Comparison of ENCODE assay signal across 11 cellular contexts in the genomic region with DNA sequence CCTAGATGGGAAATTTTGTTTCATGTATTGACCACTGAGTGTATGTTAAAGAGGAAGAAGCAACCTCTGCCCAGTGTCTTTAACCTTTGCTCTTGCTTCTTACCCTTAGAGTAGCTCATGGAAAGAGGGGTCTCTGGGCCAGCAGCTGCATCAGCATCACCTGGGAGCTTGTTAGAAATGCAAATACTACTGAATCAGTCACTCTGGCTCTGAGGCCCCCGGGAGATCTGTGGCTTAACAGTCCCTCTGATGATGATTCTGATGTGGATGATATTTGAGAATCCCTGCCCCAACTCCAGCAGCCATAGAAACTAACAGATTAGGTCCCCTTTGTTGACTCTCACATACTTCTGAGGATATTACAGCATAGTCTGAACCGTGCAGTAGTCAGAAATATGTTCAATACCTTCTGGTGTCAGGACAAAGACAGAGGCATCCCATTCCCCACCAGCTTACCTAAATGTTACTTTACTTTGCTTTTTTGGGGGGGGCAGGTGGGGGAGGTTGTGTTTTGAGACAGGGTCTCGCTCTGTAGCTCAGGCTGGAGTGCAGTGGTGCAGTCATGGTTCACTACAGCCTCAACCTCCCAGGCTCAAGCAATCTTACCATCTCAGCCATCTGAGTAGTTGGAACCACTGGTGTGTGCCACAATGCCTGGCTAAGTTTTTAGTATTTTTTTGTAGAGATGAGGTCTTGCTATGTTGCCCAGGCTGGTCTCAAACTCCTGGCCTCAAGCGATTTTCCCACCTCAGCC.
DNase-seq lines count a peak whose midpoint lies in the region; ATAC-seq and TF ChIP-seq lines count a peak whose summit lies in the region.
"Had no signal": no experiment of that assay in that cellular context is flagged by ENCODE, and none has a peak within 500 bp of the region (broad histone marks: within the 10 kb centered on the region; RNA-seq: fewer than 3 reads in every experiment).

No MANE protein-coding gene starts in this region.

- TF ChIP-seq CTCF in DND-41 (IDR thresholded peaks at IDR 0.05; ENCODE audit: borderline replicate concordance, extremely low read depth, low read length, poor library complexity, severe bottlenecking) (no peak), neural progenitor cell (IDR thresholded peaks at IDR 0.05) (no peak), osteocyte (IDR thresholded peaks at IDR 0.05) (no peak)

- H3K27me3 Mint-ChIP-seq in activated naive CD8-positive, alpha-beta T cell treated with anti-CD3 and anti-CD28 coated beads, Interleukin-2, amount 50 U/mL, for 24 hours: no peaks in the 10 kb centered on the region
- H3K27me3 Mint-ChIP-seq in neural progenitor cell (ENCODE audit: insufficient read depth, low read depth) (peaks cover 3% of the 10 kb centered on the region), osteocyte (ENCODE audit: unreplicated experiment) (no peaks in the 10 kb centered on the region)

- no peaks in the 10 kb centered on the region for H3K36me3 Mint-ChIP-seq in activated naive CD8-positive, alpha-beta T cell treated with anti-CD3 and anti-CD28 coated beads, Interleukin-2, amount 50 U/mL, for 24 hours (ENCODE audit: low read depth)
- H3K36me3 Mint-ChIP-seq in neural progenitor cell: peaks cover 5% of the 10 kb centered on the region
- H3K36me3 Mint-ChIP-seq in osteocyte (ENCODE audit: unreplicated experiment): no peaks in the 10 kb centered on the region

- DNase-seq in DND-41 (peak; percentile 73), neural progenitor cell (ENCODE audit: low spot score) (no peak), osteocyte (ENCODE audit: extremely low spot score, unreplicated experiment) (no peak)
- no peak for DNase-seq in activated naive CD8-positive, alpha-beta T cell treated with anti-CD3 and anti-CD28 coated beads, Interleukin-2, amount 50 U/mL, for 24 hours
- DNase-seq in stimulated activated CD4-positive, alpha-beta T cell treated with anti-CD3 and anti-CD28 coated beads, Interleukin-15, amount 100 ng/mL, for 24 hours: no peak
- DNase-seq: activated T-cell treated with anti-CD3 and anti-CD28 coated beads, Interleukin-2, amount 50 U/mL, for 48 hours; DMS53; spleen had no signal

- no peaks in the 10 kb centered on the region for H3K27me3 ChIP-seq in DND-41 (ENCODE audit: insufficient read depth, low read length, poor library complexity)
- H3K27me3 ChIP-seq in HUES48 (ENCODE audit: control insufficient read depth, insufficient read depth, low read length): no peaks in the 10 kb centered on the region
- no peaks in the 10 kb centered on the region for H3K27me3 ChIP-seq in neural progenitor cell
- H3K27me3 ChIP-seq: spleen had no signal

- H2AFZ ChIP-seq in DND-41 (ENCODE audit: low read depth, low read length) (no peak overlapping the region), neural progenitor cell (replicated peaks) (no peak overlapping the region)

- H4K20me1 ChIP-seq in DND-41 (ENCODE audit: insufficient read depth, low read length) (no peaks in the 10 kb centered on the region; the same call in 1 of the 2 replicates), neural progenitor cell (ENCODE audit: low read depth) (peaks cover 40% of the 10 kb centered on the region)

- peaks cover 35% of the 10 kb centered on the region for H3F3A ChIP-seq in neural progenitor cell (ENCODE audit: low read depth)

- peak; percentile 79 for ATAC-seq in DND-41 (ENCODE audit: insufficient read depth, low read depth)
- peak; percentile 36 for ATAC-seq in activated naive CD8-positive, alpha-beta T cell treated with anti-CD3 and anti-CD28 coated beads, Interleukin-2, amount 50 U/mL, for 24 hours
- no peak for ATAC-seq in HG03439 (IDR thresholded peaks at IDR 0.05; ENCODE audit: unreplicated experiment)
- no peak for ATAC-seq in HG03565 (IDR thresholded peaks at IDR 0.05; ENCODE audit: unreplicated experiment)

- peaks cover 100% of the 10 kb centered on the region for H3K4me1 ChIP-seq in DND-41 (ENCODE audit: insufficient read depth, low read length)
- H3K4me1 ChIP-seq in HUES48 (ENCODE audit: control insufficient read depth, insufficient read depth, low read length): peaks cover 35% of the 10 kb centered on the region
- peaks cover 67% of the 10 kb centered on the region for H3K4me1 ChIP-seq in neural progenitor cell

- peak overlapping the region; percentile 41 for H3K27ac Mint-ChIP-seq in activated naive CD8-positive, alpha-beta T cell treated with anti-CD3 and anti-CD28 coated beads, Interleukin-2, amount 50 U/mL, for 24 hours
- H3K27ac Mint-ChIP-seq in neural progenitor cell (no peak overlapping the region), osteocyte (ENCODE audit: unreplicated experiment) (no peak overlapping the region)

- H3K79me2 ChIP-seq in DND-41 (ENCODE audit: insufficient read depth, low read length): peaks cover 100% of the 10 kb centered on the region
- peaks cover 90% of the 10 kb centered on the region for H3K79me2 ChIP-seq in neural progenitor cell (ENCODE audit: low read depth)

- H3K4me2 ChIP-seq in DND-41 (ENCODE audit: insufficient read depth, low read length): peak overlapping the region; percentile 36
- peak overlapping the region; percentile 4 for H3K4me2 ChIP-seq in neural progenitor cell

- H3K27ac ChIP-seq in DND-41 (ENCODE audit: low read length) (peak overlapping the region; percentile 92), HUES48 (ENCODE audit: low read depth, low read length) (peak overlapping the region; percentile 5), neural progenitor cell (peak overlapping the region; percentile 27)

- H3K4me3 Mint-ChIP-seq in activated naive CD8-positive, alpha-beta T cell treated with anti-CD3 and anti-CD28 coated beads, Interleukin-2, amount 50 U/mL, for 24 hours: no peak overlapping the region
- H3K4me3 Mint-ChIP-seq in neural progenitor cell: peak overlapping the region; percentile 31
- no peak overlapping the region for H3K4me3 Mint-ChIP-seq in osteocyte (ENCODE audit: unreplicated experiment)

- H3K4me1 Mint-ChIP-seq in activated naive CD8-positive, alpha-beta T cell treated with anti-CD3 and anti-CD28 coated beads, Interleukin-2, amount 50 U/mL, for 24 hours: peaks cover 31% of the 10 kb centered on the region
- H3K4me1 Mint-ChIP-seq in neural progenitor cell: peaks cover 52% of the 10 kb centered on the region
- peaks cover 37% of the 10 kb centered on the region for H3K4me1 Mint-ChIP-seq in osteocyte (ENCODE audit: unreplicated experiment)

- H3K36me3 ChIP-seq in DND-41 (ENCODE audit: insufficient read depth, low read length) (peaks cover 81% of the 10 kb centered on the region), HUES48 (ENCODE audit: control insufficient read depth, insufficient read depth, low read length) (no peaks in the 10 kb centered on the region), neural progenitor cell (no peaks in the 10 kb centered on the region)

- H3K9me3 ChIP-seq in DND-41 (ENCODE audit: insufficient read depth, low read length, severe bottlenecking) (no peaks in the 10 kb centered on the region), HUES48 (ENCODE audit: control insufficient read depth, insufficient read depth, low read length) (no peaks in the 10 kb centered on the region), neural progenitor cell (ENCODE audit: low read depth) (no peaks in the 10 kb centered on the region)
- H3K9me3 ChIP-seq: spleen had no signal

- H3K9ac ChIP-seq in DND-41 (ENCODE audit: low read depth, low read length) (peak overlapping the region; percentile 56), HUES48 (ENCODE audit: low read depth, low read length) (no peak overlapping the region), neural progenitor cell (no peak overlapping the region)

- H3K4me3 ChIP-seq in DND-41 (ENCODE audit: low read depth in 1 of 2, low read length in 2 of 2) (peak overlapping the region in 1 of 2 experiments; percentile 17; a peak in 1 of 4 replicates), HUES48 (ENCODE audit: low read depth, low read length) (no peak overlapping the region), neural progenitor cell (no peak overlapping the region)
- H3K4me3 ChIP-seq: spleen had no signal

- no peaks in the 10 kb centered on the region for H3K9me3 Mint-ChIP-seq in activated naive CD8-positive, alpha-beta T cell treated with anti-CD3 and anti-CD28 coated beads, Interleukin-2, amount 50 U/mL, for 24 hours
- no peaks in the 10 kb centered on the region for H3K9me3 Mint-ChIP-seq in neural progenitor cell
- no peaks in the 10 kb centered on the region for H3K9me3 Mint-ChIP-seq in osteocyte (ENCODE audit: unreplicated experiment)

Comparison
In these comparisons a context has a peak if more than half of its experiments do, and no peak if none do; other contexts are left out.
1. ATAC-seq: peak in DND-41 (single experiment) and activated naive CD8-positive, alpha-beta T cell treated with anti-CD3 and anti-CD28 coated beads, Interleukin-2, amount 50 U/mL, for 24 hours (single experiment); none in HG03439 (single experiment) and HG03565 (single experiment).
2. H3K27ac ChIP-seq: peak in every context shown above with its lines; median percentile 92 in DND-41; 27 in neural progenitor cell; 5 in HUES48.